Comparison of ENCODE assay signal across 24 cellular contexts in the genomic region with DNA sequence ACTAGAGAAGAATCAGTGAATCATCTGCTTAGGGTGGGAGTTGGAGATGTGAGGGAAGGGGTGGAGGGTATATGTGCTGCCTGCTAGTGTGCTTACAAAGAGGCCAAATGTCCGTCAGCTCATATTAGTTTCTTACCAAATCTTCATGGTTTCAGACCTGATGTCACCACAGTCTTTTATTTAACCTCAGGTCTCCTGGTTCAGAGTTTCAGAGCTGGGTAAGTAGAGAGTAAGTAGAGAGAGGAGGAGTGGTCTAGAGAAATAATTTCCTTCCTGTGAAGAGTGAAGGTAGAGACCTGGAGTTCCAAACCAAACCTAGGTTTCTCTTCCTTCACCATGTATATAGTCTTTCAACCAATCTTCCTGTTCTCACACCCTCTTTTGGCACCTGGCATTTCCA.
"Had no signal": no experiment of that assay in that cellular context is flagged by ENCODE, and none has a peak within 500 bp of the region (broad histone marks: within the 10 kb centered on the region; RNA-seq: fewer than 3 reads in every experiment).

No MANE protein-coding gene starts in this region.

- H3K4me1 ChIP-seq: esophagus squamous epithelium, gastrocnemius medialis, left lung, right lobe of liver, uterus had no signal

- H3K4me3 ChIP-seq: coronary artery, esophagus squamous epithelium, gastrocnemius medialis, left lung, lung, right lobe of liver, skin epidermis, uterus had no signal

- H3K36me3 ChIP-seq: esophagus squamous epithelium, gastrocnemius medialis, left lung, right lobe of liver, uterus had no signal

- DNase-seq: activated B cell treated with CpG ODN at 0.5 μM for 24 hours; activated CD4-positive, alpha-beta T cell treated with anti-CD3 and anti-CD28 coated beads for 36 hours; activated CD4-positive, alpha-beta T cell treated with anti-CD3 and anti-CD28 coated beads, Interleukin-2, amount 50 U/mL, for 4 hours; activated CD8-positive, alpha-beta memory T cell treated with anti-CD3 and anti-CD28 coated beads for 24 hours; activated CD8-positive, alpha-beta memory T cell treated with anti-CD3 and anti-CD28 coated beads, Interleukin-2, amount 50 U/mL, for 4 hours; activated naive CD4-positive, alpha-beta T cell treated with Interleukin-2 at 50 U/mL for 16 hours; activated naive CD8-positive, alpha-beta T cell treated with anti-CD3 and anti-CD28 coated beads for 36 hours; activated T-cell treated with anti-CD3 and anti-CD28 coated beads, Interleukin-2, amount 50 U/mL, for 4 hours; endodermal cell; esophagus squamous epithelium; gastrocnemius medialis; hippocampal formation; kidney glomerular epithelial cell; left lung; naive thymus-derived CD4-positive, alpha-beta T cell; posterior cingulate gyrus; right lobe of liver; stimulated activated CD4-positive, alpha-beta T cell treated with anti-CD3 and anti-CD28 coated beads, Interleukin-1b, Interleukin-23, amount 100 ng/mL, for 48 hours; trophoblast cell; uterus had no signal

- H3K9me3 ChIP-seq: esophagus squamous epithelium, gastrocnemius medialis, left lung, right lobe of liver, uterus had no signal

- H3K27me3 ChIP-seq: esophagus squamous epithelium, gastrocnemius medialis, left lung, right lobe of liver, uterus had no signal

- ATAC-seq: activated CD4-positive, alpha-beta T cell treated with anti-CD3 and anti-CD28 coated beads for 36 hours; activated T-cell treated with anti-CD3 and anti-CD28 coated beads, Interleukin-2, amount 50 U/mL, for 4 hours; gastrocnemius medialis; left lung; naive thymus-derived CD4-positive, alpha-beta T cell; right lobe of liver; stimulated activated memory B cell treated with anti-CD40 and anti-IgM and Interleukin-4, amounts not matched to agents 10 μg/mL and 1 μg/mL and 100 μg/mL, for 72 hours had no signal

- H3K27ac ChIP-seq: coronary artery, esophagus squamous epithelium, gastrocnemius medialis, left lung, right lobe of liver, skin epidermis, uterus had no signal
